In genomic region chr5:173709761-173710160, GRCh38 we compare ENCODE assay signal across 22 cellular contexts.
"Had no signal": no experiment of that assay in that cellular context is flagged by ENCODE, and none has a peak within 500 bp of the region (broad histone marks: within the 10 kb centered on the region; RNA-seq: fewer than 3 reads in every experiment).

No MANE protein-coding gene starts in this region.

- H3K27ac Mint-ChIP-seq: endodermal cell; memory B cell; natural killer cell; stimulated activated memory B cell treated with anti-CD40 and anti-IgM and Interleukin-4, amounts not matched to agents 10 μg/mL and 1 μg/mL and 100 μg/mL, for 72 hours had no signal

- H3K4me3 ChIP-seq: dorsolateral prefrontal cortex, gastrocnemius medialis, heart left ventricle, hepatocyte, lung, psoas muscle, sigmoid colon, thoracic aorta, tibial nerve had no signal

- H3K27ac ChIP-seq: epithelial cell of prostate, gastrocnemius medialis, heart left ventricle, hepatocyte, psoas muscle, sigmoid colon, thoracic aorta, tibial nerve had no signal

- H3K36me3 Mint-ChIP-seq: natural killer cell; stimulated activated memory B cell treated with anti-CD40 and anti-IgM and Interleukin-4, amounts not matched to agents 10 μg/mL and 1 μg/mL and 100 μg/mL, for 72 hours had no signal

- H3K27me3 ChIP-seq: dorsolateral prefrontal cortex, gastrocnemius medialis, heart left ventricle, hepatocyte, sigmoid colon, tibial nerve had no signal

- H3K36me3 ChIP-seq: gastrocnemius medialis, heart left ventricle, sigmoid colon, thoracic aorta, tibial nerve had no signal

- H3K27me3 Mint-ChIP-seq: memory B cell; stimulated activated memory B cell treated with anti-CD40 and anti-IgM and Interleukin-4, amounts not matched to agents 10 μg/mL and 1 μg/mL and 100 μg/mL, for 72 hours had no signal

- H3K4me1 ChIP-seq: sigmoid colon, tibial nerve had no signal

- DNase-seq: dorsolateral prefrontal cortex; effector CD8-positive, alpha-beta T cell; endodermal cell; foreskin fibroblast; gastrocnemius medialis; heart left ventricle; kidney; natural killer cell; nucleus accumbens; psoas muscle; right cardiac atrium; sigmoid colon; stimulated activated CD4-positive, alpha-beta T cell treated with anti-CD3 and anti-CD28 coated beads, Interleukin-2, amount 100 ng/mL, for 24 hours; stimulated activated CD4-positive, alpha-beta T cell treated with anti-CD3 and anti-CD28 coated beads, Interleukin-4, amount 100 ng/mL, for 4 hours; stimulated activated naive CD8-positive, alpha-beta T cell treated with anti-CD3 and anti-CD28 coated beads, Interleukin-15, Interleukin-2, amounts not matched to agents 100 U/mL and 50 U/mL, for 24 hours had no signal

- H3K4me1 Mint-ChIP-seq: natural killer cell had no signal

- H3K9me3 Mint-ChIP-seq: endodermal cell, natural killer cell had no signal

- H3K4me3 Mint-ChIP-seq: endodermal cell; memory B cell; natural killer cell; stimulated activated memory B cell treated with anti-CD40 and anti-IgM and Interleukin-4, amounts not matched to agents 10 μg/mL and 1 μg/mL and 100 μg/mL, for 72 hours had no signal

- H3K9me3 ChIP-seq: gastrocnemius medialis, heart left ventricle, psoas muscle, sigmoid colon, thoracic aorta, tibial nerve had no signal
